In the genomic region with DNA sequence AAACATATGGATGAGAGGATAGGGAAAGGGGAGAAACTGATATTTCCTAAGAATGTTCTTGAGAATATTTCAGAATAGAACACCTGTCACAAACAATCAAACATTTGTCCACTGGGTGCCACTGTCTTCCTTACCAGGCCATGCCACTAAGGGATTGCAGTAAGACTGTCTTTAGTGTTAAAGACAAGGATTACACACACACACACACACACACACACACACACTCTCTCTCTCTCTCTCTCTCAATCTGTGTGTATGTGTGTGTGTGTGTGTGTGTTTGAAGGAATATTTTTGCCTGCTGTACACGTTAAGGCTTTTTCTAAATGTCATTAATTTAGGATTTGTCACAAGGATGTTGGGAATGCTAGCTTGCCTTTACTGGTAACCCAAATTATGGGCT, we compare ENCODE assay signal across 8 cellular contexts. TPM values are rescaled to one million over a fixed set of nuclear protein-coding genes. Genes with fewer than 3 reads are reported as not detected.
A peak's percentile ranks its signal among the peaks of the same experiment; 100 is the strongest.
DNase-seq lines count a peak whose midpoint lies in the region; ATAC-seq and TF ChIP-seq lines count a peak whose summit lies in the region.

No MANE protein-coding gene starts in this region.

- no peaks in the 10 kb centered on the region for H3K36me3 ChIP-seq in vagina

- TF ChIP-seq POLR2A in vagina (IDR thresholded peaks at IDR 0.05): no peak

- H3K9me3 ChIP-seq in vagina: no peaks in the 10 kb centered on the region

- intact Hi-C loops in vagina (cut with DNase I): loop anchor here (10.0 kb wide), 1 partner anchor 447 kb away; no protein-coding TSS in a partner anchor

- no peaks in the 10 kb centered on the region for H3K4me1 ChIP-seq in vagina

- in situ Hi-C loops in SK-MEL-5 (cut with HindIII; ENCODE audit: low pct_unique_long_range_greater_than_20kb, low sequenced_read_pairs): loop anchor here (25.0 kb wide), 1 partner anchor 430 kb away; no protein-coding TSS in a partner anchor

- H3K27me3 ChIP-seq in vagina: no peaks in the 10 kb centered on the region

- ATAC-seq in GM19324 (IDR thresholded peaks at IDR 0.05; ENCODE audit: low FRiP score, unreplicated experiment): peak; percentile 74
- ATAC-seq in HG03432 (IDR thresholded peaks at IDR 0.05; ENCODE audit: unreplicated experiment): peak; percentile 88

- H3K4me3 ChIP-seq in vagina: no peak overlapping the region

- TF ChIP-seq CTCF in vagina (IDR thresholded peaks at IDR 0.05): peak in 1 of 3 experiments; percentile 19

- no peak overlapping the region for H3K27ac ChIP-seq in vagina

- DNase-seq in DMS153 (lab: John Stamatoyannopoulos, UW) (peak; percentile 1), DMS153 treated with DMSO at 0.1 percent for 48 hours (lab: John Stamatoyannopoulos, UW; ENCODE audit: unreplicated experiment) (no peak), SK-MEL-5 (ENCODE audit: low read depth, low spot score) (peak; percentile 68), fibroblast of peridontal ligament (ENCODE audit: extremely low read depth) (peak; percentile 63), pons (ENCODE audit: low spot score) (peak; percentile 79), vagina (ENCODE audit: extremely low spot score in 2 of 2) (no peak)

RNA-seq across cellular contexts. Expression of a gene that starts 54.4 kb away (rescaled TPM):
- not detected in 2 replicates for total RNA-seq in SK-MEL-5 (2014; rRNA removed; shearing (Covaris generic))
- polyA plus RNA-seq in SK-MEL-5 (2015; cell fraction: cytosol; rRNA removed): not detected in 2 replicates
- polyA plus RNA-seq in SK-MEL-5 (2015; cell fraction: nucleus; rRNA removed): not detected in 2 replicates
- total RNA-seq in vagina: not detected

Comparison
In these comparisons a context has a peak if more than half of its experiments do, and no peak if none do; other contexts are left out.
1. DNase-seq: peak in DMS153 (single experiment), SK-MEL-5 (single experiment), fibroblast of peridontal ligament (single experiment) and pons (single experiment); none in DMS153 treated with DMSO at 0.1 percent for 48 hours (single experiment) and vagina (0 of 2).